ENCODE assay signal across 21 cellular contexts in the genomic region with DNA sequence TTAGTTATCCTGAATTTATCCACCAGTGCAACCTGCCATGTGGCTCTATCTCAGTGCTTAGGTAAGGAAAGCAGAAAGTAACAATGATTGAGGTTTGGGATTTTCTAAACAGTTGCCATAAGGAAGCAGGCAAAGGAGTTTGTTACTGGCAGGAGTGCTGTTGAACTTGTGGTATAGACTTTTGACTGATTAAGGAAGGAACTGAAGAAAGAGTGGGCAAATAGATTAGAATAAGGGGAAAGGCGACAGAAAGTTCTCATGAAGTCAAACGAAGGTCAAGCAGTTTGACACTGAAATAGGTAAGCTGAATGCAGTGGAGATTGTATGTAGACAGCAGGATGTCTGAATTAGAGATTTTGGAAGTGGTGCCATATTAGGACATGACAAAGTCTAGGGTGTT. TPM values are rescaled to one million over a fixed set of nuclear protein-coding genes. Genes with fewer than 3 reads are reported as not detected.
DNase-seq lines count a peak whose midpoint lies in the region; ATAC-seq and TF ChIP-seq lines count a peak whose summit lies in the region.
"Had no signal": no experiment of that assay in that cellular context is flagged by ENCODE, and none has a peak within 500 bp of the region (broad histone marks: within the 10 kb centered on the region; RNA-seq: fewer than 3 reads in every experiment).

No MANE protein-coding gene starts in this region.

- no peak overlapping the region for H3K27ac Mint-ChIP-seq in CD4-positive, alpha-beta T cell
- H3K27ac Mint-ChIP-seq: neural progenitor cell, T-cell, WTC11 had no signal

- H3K4me3 Mint-ChIP-seq in CD4-positive, alpha-beta T cell, result no peak overlapping the region
- H3K4me3 Mint-ChIP-seq: neural progenitor cell, T-cell, WTC11 had no signal

- CTCF ChIA-PET in CD4-positive, alpha-beta T cell (lab: Charles Lee), result no interaction called here
- CTCF ChIA-PET in SK-N-SH (lab: Yijun Ruan, JAX), result no interaction called here

- no peaks in the 10 kb centered on the region for H3K27me3 ChIP-seq in CD4-positive, alpha-beta T cell (ENCODE audit: control insufficient read depth, insufficient read depth, low read length)
- peaks cover 3% of the 10 kb centered on the region; the same call in 1 of the 2 replicates for H3K27me3 ChIP-seq in SK-N-SH (ENCODE audit: insufficient read depth)
- H3K27me3 ChIP-seq: neural progenitor cell, vagina had no signal

- no peaks in the 10 kb centered on the region for H3K36me3 Mint-ChIP-seq in CD4-positive, alpha-beta T cell (ENCODE audit: low read depth)
- H3K36me3 Mint-ChIP-seq: neural progenitor cell, T-cell had no signal

- 2% methylated on average over 2 of the region's 2 CpGs for WGBS in SK-N-SH (ENCODE audit: low lambda C conversion rate)

- peaks cover 3% of the 10 kb centered on the region for H3K27me3 Mint-ChIP-seq in CD4-positive, alpha-beta T cell

- H3F3A ChIP-seq in SK-N-SH (replicated peaks; ENCODE audit: insufficient read depth), result no peaks in the 10 kb centered on the region

- H3K9me2 ChIP-seq in SK-N-SH, result no peaks in the 10 kb centered on the region; the same call in 1 of the 2 replicates

- H3K9ac ChIP-seq in SK-N-SH, result no peak overlapping the region
- H3K9ac ChIP-seq: neural progenitor cell had no signal

- no peaks in the 10 kb centered on the region for H3K4me1 Mint-ChIP-seq in CD4-positive, alpha-beta T cell (ENCODE audit: low read depth)
- H3K4me1 Mint-ChIP-seq: neural progenitor cell had no signal

- no peaks in the 10 kb centered on the region for H3K9me3 Mint-ChIP-seq in CD4-positive, alpha-beta T cell
- H3K9me3 Mint-ChIP-seq: neural progenitor cell, T-cell had no signal

- no peak overlapping the region for H3K27ac ChIP-seq in CD4-positive, alpha-beta T cell (ENCODE audit: low read depth, low read length)
- H3K27ac ChIP-seq in SK-N-SH (ENCODE audit: low read depth in 2 of 2, low read length in 1 of 2), result no peak overlapping the region
- H3K27ac ChIP-seq: neural progenitor cell, vagina had no signal

- H3K4me3 ChIP-seq in SK-N-SH (ENCODE audit: low read depth in 2 of 2, low read length in 1 of 2), result no peak overlapping the region
- H3K4me3 ChIP-seq: neural progenitor cell, vagina had no signal

- POLR2A ChIA-PET in CD4-positive, alpha-beta T cell (lab: Charles Lee), result no interaction called here
- POLR2A ChIA-PET in SK-N-SH (lab: Yijun Ruan, JAX), result no interaction called here

- TF ChIP-seq RAD21 in SK-N-SH (IDR thresholded peaks at IDR 0.05; ENCODE audit: low read length), result no peak

- no peaks in the 10 kb centered on the region for H3K36me3 ChIP-seq in SK-N-SH (replicated peaks in 1 of 2; ENCODE audit: control insufficient read depth in 1 of 2, insufficient read depth in 2 of 2, low read length in 1 of 2)
- H3K36me3 ChIP-seq: neural progenitor cell, vagina had no signal

- intact Hi-C loops in CD4-positive, alpha-beta T cell (cut with DNase I, micrococcal nuclease), result no loop called here

- no peak for TF ChIP-seq CTCF in CD4-positive, alpha-beta T cell (IDR thresholded peaks at IDR 0.05)
- no peak for TF ChIP-seq CTCF in SK-N-SH (IDR thresholded peaks at IDR 0.05)

- H3K79me2 ChIP-seq in SK-N-SH (ENCODE audit: insufficient read depth), result no peaks in the 10 kb centered on the region

- ATAC-seq in GM18517 (IDR thresholded peaks at IDR 0.05; ENCODE audit: unreplicated experiment), result peak; percentile 55
- peak; percentile 49 for ATAC-seq in HG02798 (IDR thresholded peaks at IDR 0.05; ENCODE audit: poor library complexity, unreplicated experiment)
- ATAC-seq in CD4-positive, alpha-beta T cell (ENCODE audit: poor library complexity), result no peak
- ATAC-seq: T-cell, WTC11 had no signal

- H2AFZ ChIP-seq in SK-N-SH (ENCODE audit: low read depth), result no peak overlapping the region
- H2AFZ ChIP-seq: neural progenitor cell had no signal

- no peaks in the 10 kb centered on the region for H3K4me1 ChIP-seq in SK-N-SH (ENCODE audit: control insufficient read depth in 1 of 2, insufficient read depth in 2 of 2, low read depth in 1 of 2, low read length in 1 of 2)
- H3K4me1 ChIP-seq: neural progenitor cell, vagina had no signal

- peak; percentile 51 for DNase-seq in CD1c-positive myeloid dendritic cell (ENCODE audit: extremely low spot score)
- peak; percentile 70 for DNase-seq in OCI-M1 (lab: John Stamatoyannopoulos, UW)
- no peak for DNase-seq in NCI-H748 treated with DMSO at 0.1 percent for 48 hours (lab: John Stamatoyannopoulos, UW)
- DNase-seq in CD4-positive, alpha-beta T cell, result no peak
- DNase-seq in activated CD4-positive, alpha-beta T cell treated with anti-CD3 and anti-CD28 coated beads for 4 hours, result no peak
- no peak for DNase-seq in SK-N-SH
- DNase-seq: amygdala; foreskin fibroblast; kidney glomerular epithelial cell; NCI-H2171; NCI-H774; stimulated activated CD4-positive, alpha-beta T cell treated with anti-CD3 and anti-CD28 coated beads, Interleukin-15, amount 100 ng/mL, for 24 hours; T-cell had no signal

- no peak overlapping the region for H3K4me2 ChIP-seq in SK-N-SH
- H3K4me2 ChIP-seq: neural progenitor cell had no signal

- H4K20me1 ChIP-seq in SK-N-SH (ENCODE audit: insufficient read depth), result no peaks in the 10 kb centered on the region

- no peak for TF ChIP-seq EP300 in SK-N-SH (IDR thresholded peaks at IDR 0.05; ENCODE audit: borderline replicate concordance in 1 of 2, low read depth in 1 of 2, low read length in 1 of 2)

- no peaks in the 10 kb centered on the region for H3K9me3 ChIP-seq in CD4-positive, alpha-beta T cell (ENCODE audit: control insufficient read depth, low read length)
- H3K9me3 ChIP-seq in SK-N-SH, result no peaks in the 10 kb centered on the region
- H3K9me3 ChIP-seq: vagina had no signal

TF ChIP-seq in SK-N-SH, 30 proteins besides CTCF, POLR2A, EP300 and RAD21 (continues in another document):
- no peak for TF ChIP-seq FOXJ3 (CRISPR knock-in tag; IDR thresholded peaks at IDR 0.05)
- no peak for TF ChIP-seq TAF1 (IDR thresholded peaks at IDR 0.05; ENCODE audit: borderline replicate concordance, low read depth, low read length)
- TF ChIP-seq NFIC (IDR thresholded peaks at IDR 0.05; ENCODE audit: borderline replicate concordance), result no peak
- TF ChIP-seq EZH2phosphoT487 (IDR thresholded peaks at IDR 0.05; ENCODE audit: borderline replicate concordance, low read depth), result no peak
- no peak for TF ChIP-seq TEAD4 (IDR thresholded peaks at IDR 0.05; ENCODE audit: borderline replicate concordance, insufficient read depth)
- TF ChIP-seq RCOR1 (IDR thresholded peaks at IDR 0.05; ENCODE audit: low read length), result no peak
- TF ChIP-seq, protein P1, sequence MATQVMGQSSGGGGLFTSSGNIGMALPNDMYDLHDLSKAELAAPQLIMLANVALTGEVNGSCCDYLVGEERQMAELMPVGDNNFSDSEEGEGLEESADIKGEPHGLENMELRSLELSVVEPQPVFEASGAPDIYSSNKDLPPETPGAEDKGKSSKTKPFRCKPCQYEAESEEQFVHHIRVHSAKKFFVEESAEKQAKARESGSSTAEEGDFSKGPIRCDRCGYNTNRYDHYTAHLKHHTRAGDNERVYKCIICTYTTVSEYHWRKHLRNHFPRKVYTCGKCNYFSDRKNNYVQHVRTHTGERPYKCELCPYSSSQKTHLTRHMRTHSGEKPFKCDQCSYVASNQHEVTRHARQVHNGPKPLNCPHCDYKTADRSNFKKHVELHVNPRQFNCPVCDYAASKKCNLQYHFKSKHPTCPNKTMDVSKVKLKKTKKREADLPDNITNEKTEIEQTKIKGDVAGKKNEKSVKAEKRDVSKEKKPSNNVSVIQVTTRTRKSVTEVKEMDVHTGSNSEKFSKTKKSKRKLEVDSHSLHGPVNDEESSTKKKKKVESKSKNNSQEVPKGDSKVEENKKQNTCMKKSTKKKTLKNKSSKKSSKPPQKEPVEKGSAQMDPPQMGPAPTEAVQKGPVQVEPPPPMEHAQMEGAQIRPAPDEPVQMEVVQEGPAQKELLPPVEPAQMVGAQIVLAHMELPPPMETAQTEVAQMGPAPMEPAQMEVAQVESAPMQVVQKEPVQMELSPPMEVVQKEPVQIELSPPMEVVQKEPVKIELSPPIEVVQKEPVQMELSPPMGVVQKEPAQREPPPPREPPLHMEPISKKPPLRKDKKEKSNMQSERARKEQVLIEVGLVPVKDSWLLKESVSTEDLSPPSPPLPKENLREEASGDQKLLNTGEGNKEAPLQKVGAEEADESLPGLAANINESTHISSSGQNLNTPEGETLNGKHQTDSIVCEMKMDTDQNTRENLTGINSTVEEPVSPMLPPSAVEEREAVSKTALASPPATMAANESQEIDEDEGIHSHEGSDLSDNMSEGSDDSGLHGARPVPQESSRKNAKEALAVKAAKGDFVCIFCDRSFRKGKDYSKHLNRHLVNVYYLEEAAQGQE (IDR thresholded peaks at IDR 0.05; ENCODE audit: low read depth, low read length), result no peak
- no peak for TF ChIP-seq SIN3A (IDR thresholded peaks at IDR 0.05; ENCODE audit: borderline replicate concordance, low read depth, low read length)
- no peak for TF ChIP-seq POLR2AphosphoS5 (IDR thresholded peaks at IDR 0.05; ENCODE audit: low read depth, low read length)
- TF ChIP-seq GABPA (IDR thresholded peaks at IDR 0.05; ENCODE audit: low read depth), result no peak
- TF ChIP-seq YY1 (IDR thresholded peaks at IDR 0.05; ENCODE audit: low read depth), result no peak
- TF ChIP-seq, protein P2, sequence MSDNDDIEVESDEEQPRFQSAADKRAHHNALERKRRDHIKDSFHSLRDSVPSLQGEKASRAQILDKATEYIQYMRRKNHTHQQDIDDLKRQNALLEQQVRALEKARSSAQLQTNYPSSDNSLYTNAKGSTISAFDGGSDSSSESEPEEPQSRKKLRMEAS (IDR thresholded peaks at IDR 0.05; ENCODE audit: low read depth), result no peak
- TF ChIP-seq, protein P3, sequence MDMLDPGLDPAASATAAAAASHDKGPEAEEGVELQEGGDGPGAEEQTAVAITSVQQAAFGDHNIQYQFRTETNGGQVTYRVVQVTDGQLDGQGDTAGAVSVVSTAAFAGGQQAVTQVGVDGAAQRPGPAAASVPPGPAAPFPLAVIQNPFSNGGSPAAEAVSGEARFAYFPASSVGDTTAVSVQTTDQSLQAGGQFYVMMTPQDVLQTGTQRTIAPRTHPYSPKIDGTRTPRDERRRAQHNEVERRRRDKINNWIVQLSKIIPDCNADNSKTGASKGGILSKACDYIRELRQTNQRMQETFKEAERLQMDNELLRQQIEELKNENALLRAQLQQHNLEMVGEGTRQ (IDR thresholded peaks at IDR 0.05; ENCODE audit: borderline replicate concordance, low read depth, low read length), result no peak
- no peak for TF ChIP-seq RXRA (IDR thresholded peaks at IDR 0.05; ENCODE audit: borderline replicate concordance, low read depth)
- no peak for TF ChIP-seq SMC3 (IDR thresholded peaks at IDR 0.05; ENCODE audit: low read depth, low read length)
- TF ChIP-seq MXI1 (IDR thresholded peaks at IDR 0.05; ENCODE audit: low read depth, low read length), result no peak

RNA-seq across cellular contexts. Expression of gene CR2, which starts 24.2 kb away (rescaled TPM):
- 1 to 10 TPM; 1.2 TPM for total RNA-seq in CD4-positive, alpha-beta T cell
- polyA plus RNA-seq in SK-N-SH (2012; rRNA removed), result not detected in 2 replicates
- not detected in 2 replicates for polyA plus RNA-seq in SK-N-SH (2012; cell fraction: cytosol; rRNA removed)
- polyA plus RNA-seq in SK-N-SH (2012; cell fraction: nucleus; rRNA removed), result not detected in 2 replicates
- total RNA-seq: chondrocyte, renal cortical epithelial cell, RPMI7951, vagina had no signal

Comparison
In these comparisons a context has a peak if more than half of its experiments do, and no peak if none do; other contexts are left out.
1. DNase-seq: peak in CD1c-positive myeloid dendritic cell (single experiment) and OCI-M1 (single experiment); none in NCI-H748 treated with DMSO at 0.1 percent for 48 hours (single experiment), CD4-positive, alpha-beta T cell (0 of 10), activated CD4-positive, alpha-beta T cell treated with anti-CD3 and anti-CD28 coated beads for 4 hours (0 of 2) and SK-N-SH (single experiment).